Comparison of ENCODE assay signal across 9 cellular contexts in genomic region chr12:96177013-96177412, GRCh38. TPM values are rescaled to one million over a fixed set of nuclear protein-coding genes. Genes with fewer than 3 reads are reported as not detected.
A peak's percentile ranks its signal among the peaks of the same experiment; 100 is the strongest.
DNase-seq lines count a peak whose midpoint lies in the region; ATAC-seq, FAIRE-seq and TF ChIP-seq lines count a peak whose summit lies in the region.
"Had no signal": no experiment of that assay in that cellular context is flagged by ENCODE, and none has a peak within 500 bp of the region (broad histone marks: within the 10 kb centered on the region; RNA-seq: fewer than 3 reads in every experiment).

No MANE protein-coding gene starts in this region.

- peak overlapping the region in 1 of 2 donors; percentile 39 for H3K27ac ChIP-seq in left lung
- no peak overlapping the region for H3K27ac ChIP-seq in tibial artery
- H3K27ac ChIP-seq in substantia nigra (ENCODE audit: low read depth, low read length, poor library complexity, severe bottlenecking) = no peak overlapping the region
- H3K27ac ChIP-seq: VCaP had no signal

- H3K9me3 ChIP-seq in left lung = peaks cover 0 to 12% of the 10 kb centered on the region in 2 donors
- peaks cover 0 to 10% (median 9%) of the 10 kb centered on the region in 3 donors for H3K9me3 ChIP-seq in tibial artery

- H3K27ac Mint-ChIP-seq in CD14-positive monocyte = peak overlapping the region; percentile 80 to 95 (median 93)
- peak overlapping the region; percentile 82 for H3K27ac Mint-ChIP-seq in activated CD8-positive, alpha-beta T cell treated with anti-CD3 and anti-CD28 coated beads, Interleukin-2, amount 10 ng/mL, durations not matched to agents 7 days and 5 days

- CTCF ChIA-PET in activated CD8-positive, alpha-beta T cell treated with anti-CD3 and anti-CD28 coated beads, Interleukin-2, amount 10 ng/mL, durations not matched to agents 7 days and 5 days (lab: Charles Lee) = interaction anchor here (0.6 to 1.8 kb wide), 8 partner anchors 9 to 56 kb away, joined by 3 to 11 read pairs (median 3); no protein-coding TSS in a partner anchor

- H3K4me1 Mint-ChIP-seq in CD14-positive monocyte = peaks cover 36% of the 10 kb centered on the region
- peaks cover 16% of the 10 kb centered on the region for H3K4me1 Mint-ChIP-seq in activated CD8-positive, alpha-beta T cell treated with anti-CD3 and anti-CD28 coated beads, Interleukin-2, amount 10 ng/mL, durations not matched to agents 7 days and 5 days (ENCODE audit: low read depth)

- TF ChIP-seq CTCF in CD14-positive monocyte (IDR thresholded peaks at IDR 0.05) = no peak
- no peak for TF ChIP-seq CTCF in left lung (IDR thresholded peaks at IDR 0.05)
- no peak for TF ChIP-seq CTCF in D721Med (IDR thresholded peaks at IDR 0.05; ENCODE audit: insufficient read depth, missing control alignments)
- no peak for TF ChIP-seq CTCF in tibial artery (IDR thresholded peaks at IDR 0.05)

- ATAC-seq in HG03378 (IDR thresholded peaks at IDR 0.05; ENCODE audit: unreplicated experiment) = peak; percentile 78
- ATAC-seq in activated CD8-positive, alpha-beta T cell treated with anti-CD3 and anti-CD28 coated beads, Interleukin-2, amount 10 ng/mL, durations not matched to agents 7 days and 5 days = peak; percentile 93
- peak; percentile 66 for ATAC-seq in left lung

- intact Hi-C loops in CD14-positive monocyte (cut with micrococcal nuclease) = loop anchor here in 1 of 2 donors (2.0 to 5.0 kb wide), 2 partner anchors 16 to 35 kb away; no protein-coding TSS in a partner anchor
- intact Hi-C loops in left lung (cut with DNase I) = no loop called here
- intact Hi-C loops in tibial artery (cut with DNase I; ENCODE audit: low total_unique reads) = no loop called here

- peaks cover 2 to 3% of the 10 kb centered on the region in 2 donors for H3K36me3 Mint-ChIP-seq in CD14-positive monocyte
- peaks cover 21% of the 10 kb centered on the region for H3K36me3 Mint-ChIP-seq in activated CD8-positive, alpha-beta T cell treated with anti-CD3 and anti-CD28 coated beads, Interleukin-2, amount 10 ng/mL, durations not matched to agents 7 days and 5 days (ENCODE audit: low read depth)

- H3K4me3 Mint-ChIP-seq in CD14-positive monocyte = peak overlapping the region in 1 of 2 donors; percentile 30
- H3K4me3 Mint-ChIP-seq in activated CD8-positive, alpha-beta T cell treated with anti-CD3 and anti-CD28 coated beads, Interleukin-2, amount 10 ng/mL, durations not matched to agents 7 days and 5 days = no peak overlapping the region

- DNase-seq in CD14-positive monocyte (ENCODE audit: low spot score) (peak; percentile 88), left lung (no peak), COLO829 (ENCODE audit: low spot score) (no peak), D721Med (ENCODE audit: insufficient read length, low spot score) (no peak), tibial artery (no peak), substantia nigra (lab: John Stamatoyannopoulos, UW) (no peak)
- peak; percentile 74 for DNase-seq in activated CD8-positive, alpha-beta T cell treated with anti-CD3 and anti-CD28 coated beads, Interleukin-2, amount 10 ng/mL, durations not matched to agents 7 days and 5 days

- H3K4me3 ChIP-seq in left lung (no peak overlapping the region), tibial artery (no peak overlapping the region)

- H3K27me3 Mint-ChIP-seq in CD14-positive monocyte (ENCODE audit: low read depth in 3 of 3) = peaks cover 0 to 5% (median 2%) of the 10 kb centered on the region in 3 donors
- peaks cover 3% of the 10 kb centered on the region for H3K27me3 Mint-ChIP-seq in activated CD8-positive, alpha-beta T cell treated with anti-CD3 and anti-CD28 coated beads, Interleukin-2, amount 10 ng/mL, durations not matched to agents 7 days and 5 days (ENCODE audit: low read depth)

- H3K9me3 Mint-ChIP-seq in CD14-positive monocyte = peaks cover 0 to 13% (median 6%) of the 10 kb centered on the region in 7 donors
- peaks cover 13% of the 10 kb centered on the region for H3K9me3 Mint-ChIP-seq in activated CD8-positive, alpha-beta T cell treated with anti-CD3 and anti-CD28 coated beads, Interleukin-2, amount 10 ng/mL, durations not matched to agents 7 days and 5 days (ENCODE audit: insufficient read depth)

- H3K4me1 ChIP-seq in left lung = no peaks in the 10 kb centered on the region
- no peaks in the 10 kb centered on the region for H3K4me1 ChIP-seq in tibial artery

- no peaks in the 10 kb centered on the region for H3K27me3 ChIP-seq in left lung
- H3K27me3 ChIP-seq in tibial artery = no peaks in the 10 kb centered on the region

- H3K36me3 ChIP-seq in left lung (no peaks in the 10 kb centered on the region), tibial artery (no peaks in the 10 kb centered on the region)

- FAIRE-seq in D721Med (lab: Jason Lieb, UNC) = no peak

- POLR2A ChIA-PET in activated CD8-positive, alpha-beta T cell treated with anti-CD3 and anti-CD28 coated beads, Interleukin-2, amount 10 ng/mL, durations not matched to agents 7 days and 5 days (lab: Charles Lee) = interaction anchor here (0.6 to 1.7 kb wide), 4 partner anchors 10 to 221 kb away, joined by 3 to 4 read pairs (median 3); partner anchors contain the start of gene LTA4H

RNA-seq across cellular contexts. Expression of gene ELK3, which starts 17.2 kb away (rescaled TPM):
- 10 to 100 TPM; 12.1 to 14.6 TPM for polyA plus RNA-seq in CD14-positive monocyte
- total RNA-seq in activated CD8-positive, alpha-beta T cell treated with anti-CD3 and anti-CD28 coated beads, Interleukin-2, amount 10 ng/mL, durations not matched to agents 7 days and 5 days = 10 to 100 TPM; 17.6 to 18.1 TPM
- total RNA-seq in left lung = 10 to 100 TPM; 39.1 to 55.1 TPM

Comparison
In these comparisons a context has a peak if more than half of its experiments do, and no peak if none do; other contexts are left out.
1. DNase-seq: peak in CD14-positive monocyte (single experiment) and activated CD8-positive, alpha-beta T cell treated with anti-CD3 and anti-CD28 coated beads, Interleukin-2, amount 10 ng/mL, durations not matched to agents 7 days and 5 days (single experiment); none in left lung (0 of 2), COLO829 (single experiment), D721Med (single experiment), tibial artery (0 of 2) and substantia nigra (0 of 49).
2. Peak in every context shown above with its lines, with median percentiles within 50 percentile points of each other: ATAC-seq.